ENCODE assay signal across 22 cellular contexts in genomic region chr3:164640586-164640985, GRCh38.
"Had no signal": no experiment of that assay in that cellular context is flagged by ENCODE, and none has a peak within 500 bp of the region (broad histone marks: within the 10 kb centered on the region; RNA-seq: fewer than 3 reads in every experiment).

No MANE protein-coding gene starts in this region.

- H3K27me3 ChIP-seq: cardiac muscle cell, esophagus squamous epithelium, foreskin keratinocyte, hepatocyte, neutrophil, pancreas, sigmoid colon, thyroid gland had no signal

- FAIRE-seq: islet of Langerhans, pancreas had no signal

- H3K79me2 ChIP-seq: hepatocyte had no signal

- H3K27ac Mint-ChIP-seq: activated CD4-positive, alpha-beta T cell treated with anti-CD3 and anti-CD28 coated beads for 36 hours; activated naive CD4-positive, alpha-beta T cell treated with anti-CD3 and anti-CD28 coated beads, Interleukin-2, amount 50 U/mL, for 72 hours; activated T-helper 1 cell treated with anti-CD3 and anti-CD28 coated beads, Interleukin-12 subunit alpha, Interleukin-12 subunit beta, Interleukin-2, Interleukin-4 antibody, amounts not matched to agents 30 ng/mL and 10 ng/mL and 1 ng/mL, durations not matched to agents 14 hours and 24 hours and 36 hours; effector memory CD8-positive, alpha-beta T cell; natural killer cell treated with Interleukin-12 subunit alpha and Interleukin-12 subunit beta and Interleukin-15 and Interleukin-18, amount 100 ng/mL, for 72 hours; WTC11 had no signal

- H3K9me3 ChIP-seq: esophagus squamous epithelium, lower lobe of right lung, neutrophil, pancreas, sigmoid colon, thyroid gland had no signal

- H3K4me3 Mint-ChIP-seq: activated CD4-positive, alpha-beta T cell treated with anti-CD3 and anti-CD28 coated beads for 36 hours; activated T-helper 1 cell treated with anti-CD3 and anti-CD28 coated beads, Interleukin-12 subunit alpha, Interleukin-12 subunit beta, Interleukin-2, Interleukin-4 antibody, amounts not matched to agents 30 ng/mL and 10 ng/mL and 1 ng/mL, durations not matched to agents 14 hours and 24 hours and 36 hours; effector memory CD8-positive, alpha-beta T cell; natural killer cell treated with Interleukin-12 subunit alpha and Interleukin-12 subunit beta and Interleukin-15 and Interleukin-18, amount 100 ng/mL, for 72 hours; WTC11 had no signal

- H3K27ac ChIP-seq: cardiac muscle cell, esophagus squamous epithelium, foreskin keratinocyte, hepatocyte, lower lobe of right lung, neutrophil, pancreas, sigmoid colon, thyroid gland had no signal

- H3K36me3 Mint-ChIP-seq: activated naive CD4-positive, alpha-beta T cell treated with anti-CD3 and anti-CD28 coated beads, Interleukin-2, amount 50 U/mL, for 72 hours; natural killer cell treated with Interleukin-12 subunit alpha and Interleukin-12 subunit beta and Interleukin-15 and Interleukin-18, amount 100 ng/mL, for 72 hours; WTC11 had no signal

- H2AFZ ChIP-seq: hepatocyte had no signal

- H3K4me1 ChIP-seq: foreskin keratinocyte, lower lobe of right lung, sigmoid colon, thyroid gland had no signal

- H3K36me3 ChIP-seq: cardiac muscle cell, esophagus squamous epithelium, lower lobe of right lung, neutrophil, pancreas, sigmoid colon, thyroid gland had no signal

- H3K9me3 Mint-ChIP-seq: WTC11 had no signal

- H3K4me3 ChIP-seq: cardiac muscle cell, esophagus squamous epithelium, hepatocyte, lower lobe of right lung, pancreas, sigmoid colon, thyroid gland had no signal

- H3K4me2 ChIP-seq: hepatocyte had no signal

- H3K4me1 Mint-ChIP-seq: activated CD4-positive, alpha-beta T cell treated with anti-CD3 and anti-CD28 coated beads for 36 hours had no signal

- DNase-seq: activated CD4-positive, alpha-beta T cell treated with anti-CD3 and anti-CD28 coated beads for 36 hours; activated CD4-positive, alpha-beta T cell treated with anti-CD3 and anti-CD28 coated beads, Interleukin-2, amount 50 U/mL, for 48 hours; activated gamma-delta T cell treated with Interleukin-2 at 50 U/mL for 16 hours; dermis blood vessel endothelial cell; effector memory CD8-positive, alpha-beta T cell; esophagus squamous epithelium; foreskin keratinocyte; left cardiac atrium; lower lobe of right lung; pancreas; sigmoid colon; stimulated activated CD8-positive, alpha-beta memory T cell treated with anti-CD3 and anti-CD28 coated beads, Interleukin-4, amount 100 ng/mL, for 48 hours; stimulated activated naive CD4-positive, alpha-beta T cell; thyroid gland had no signal

- H3K27me3 Mint-ChIP-seq: activated CD4-positive, alpha-beta T cell treated with anti-CD3 and anti-CD28 coated beads for 36 hours; effector memory CD8-positive, alpha-beta T cell; natural killer cell treated with Interleukin-12 subunit alpha and Interleukin-12 subunit beta and Interleukin-15 and Interleukin-18, amount 100 ng/mL, for 72 hours had no signal
